ENCODE assay signal across 8 cellular contexts in the genomic region with DNA sequence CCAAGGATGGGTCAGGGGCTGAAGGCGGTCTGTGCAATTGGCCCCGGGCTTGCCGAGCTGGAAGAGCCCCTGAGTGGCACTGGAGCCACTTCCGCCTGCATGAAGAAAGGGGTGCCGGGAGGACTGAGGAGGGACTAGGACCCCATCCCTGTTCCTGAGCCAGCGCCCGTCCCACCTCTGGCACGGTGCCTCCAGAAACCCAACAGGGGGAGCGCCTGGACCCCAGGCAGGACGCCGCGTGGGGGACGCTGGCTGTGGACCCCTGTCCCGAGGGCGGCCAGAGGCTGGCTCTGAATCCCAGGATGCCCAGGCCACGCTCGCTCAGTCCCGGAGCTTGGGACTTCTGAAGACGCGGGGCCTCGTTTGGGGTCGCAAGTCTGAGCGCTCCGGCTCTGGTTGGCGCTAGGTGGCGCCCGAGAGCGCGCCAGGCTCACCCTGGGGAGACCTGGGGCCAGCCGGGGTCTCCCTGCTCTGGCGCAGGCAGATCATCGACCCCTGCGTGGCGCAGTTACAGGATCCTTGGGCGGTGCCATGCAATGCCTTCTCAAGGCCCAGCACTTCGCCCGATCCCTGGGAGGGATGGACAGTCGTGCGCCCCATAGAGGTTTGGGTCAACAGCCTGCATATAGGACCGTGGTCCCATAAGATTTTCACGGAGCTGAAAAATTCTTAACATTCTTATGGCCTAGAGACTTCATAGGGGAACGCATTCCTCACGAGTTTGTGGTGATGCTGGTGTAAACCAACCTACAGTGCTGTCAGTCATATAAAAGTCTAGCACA. TPM values are rescaled to one million over a fixed set of nuclear protein-coding genes. Genes with fewer than 3 reads are reported as not detected.
DNase-seq lines count a peak whose midpoint lies in the region; ATAC-seq, FAIRE-seq and TF ChIP-seq lines count a peak whose summit lies in the region.

No MANE protein-coding gene starts in this region.

- intact Hi-C loops in posterior vena cava (cut with DNase I), result no loop called here

- ATAC-seq in RWPE2 (ENCODE audit: low read depth) (peak; percentile 78), HG03457 (IDR thresholded peaks at IDR 0.05; ENCODE audit: unreplicated experiment) (no peak)

- H3K4me1 ChIP-seq in RWPE2 (ENCODE audit: insufficient read depth, poor library complexity, severe bottlenecking), result no peaks in the 10 kb centered on the region

- peak; percentile 95 for TF ChIP-seq CTCF in AG09309 (IDR thresholded peaks at IDR 0.05; ENCODE audit: control insufficient read depth, insufficient read depth, low read depth, low read length, missing control alignments)
- TF ChIP-seq CTCF in RWPE2 (IDR thresholded peaks at IDR 0.05; ENCODE audit: poor library complexity, severe bottlenecking), result peak; percentile 98

- peak; percentile 81 for FAIRE-seq in urothelium cell line (lab: Jason Lieb, UNC)

- peak overlapping the region; percentile 57 for H3K4me3 ChIP-seq in AG09309 (ENCODE audit: control insufficient read depth, low read depth, low read length)
- peak overlapping the region; percentile 38 for H3K4me3 ChIP-seq in RWPE2 (ENCODE audit: severe bottlenecking)

- H3K9me3 ChIP-seq in RWPE2 (ENCODE audit: severe bottlenecking), result no peaks in the 10 kb centered on the region

- H3K27me3 ChIP-seq in RWPE2 (ENCODE audit: insufficient read depth, poor library complexity, severe bottlenecking), result no peaks in the 10 kb centered on the region

- no peak overlapping the region for H3K27ac ChIP-seq in RWPE2 (ENCODE audit: poor library complexity, severe bottlenecking)

- no peaks in the 10 kb centered on the region for H3K36me3 ChIP-seq in RWPE2 (ENCODE audit: low read depth)

- no peak for DNase-seq in AG09309 (ENCODE audit: low read depth)
- peak; percentile 68 for DNase-seq in H4 (ENCODE audit: low spot score)
- DNase-seq in RWPE2 (ENCODE audit: low spot score), result peak; percentile 42
- DNase-seq in activated naive CD4-positive, alpha-beta T cell (lab: John Stamatoyannopoulos, UW), result peak; percentile 19 to 57 (median 46)
- peak; percentile 86 for DNase-seq in glomerular visceral epithelial cell (ENCODE audit: extremely low spot score)
- DNase-seq in posterior vena cava (ENCODE audit: low spot score), result peak; percentile 85
- DNase-seq in urothelium cell line (ENCODE audit: low spot score), result peak; percentile 90

RNA-seq across cellular contexts. Expression of gene CREBBP, which starts 58.5 kb away (rescaled TPM):
- 6.6 and 15.8 TPM in 2 replicates for total RNA-seq in H4 (2014; rRNA removed; shearing (Covaris generic))
- total RNA-seq in posterior vena cava, result 10 to 100 TPM; 48.4 to 56.8 TPM
